Comparison of ENCODE assay signal across 8 cellular contexts in genomic region chr6:138517635-138518034, GRCh38. TPM values are rescaled to one million over a fixed set of nuclear protein-coding genes. Genes with fewer than 3 reads are reported as not detected.
A peak's percentile ranks its signal among the peaks of the same experiment; 100 is the strongest.
DNase-seq lines count a peak whose midpoint lies in the region; ATAC-seq and TF ChIP-seq lines count a peak whose summit lies in the region.

No MANE protein-coding gene starts in this region.

- H3K27ac Mint-ChIP-seq in mesothelial cell of epicardium, result no peak overlapping the region

- no peaks in the 10 kb centered on the region for H3K9me3 ChIP-seq in testis

- 98 to 100% methylated on average over 2 to 3 of the region's 3 CpGs for WGBS in testis, 2 donors

- peaks cover 11% of the 10 kb centered on the region for H3K4me1 Mint-ChIP-seq in mesothelial cell of epicardium

- intact Hi-C loops in testis (cut with DNase I; ENCODE audit: low total_unique reads), result no loop called here

- H3K27me3 Mint-ChIP-seq in mesothelial cell of epicardium (ENCODE audit: low read depth), result no peaks in the 10 kb centered on the region

- peaks cover 7% of the 10 kb centered on the region for H3K9me3 Mint-ChIP-seq in mesothelial cell of epicardium

- no peak overlapping the region for H3K27ac ChIP-seq in testis

- H3K4me1 ChIP-seq in testis, result no peaks in the 10 kb centered on the region

- peaks cover 37% of the 10 kb centered on the region for H3K36me3 Mint-ChIP-seq in mesothelial cell of epicardium

- TF ChIP-seq CTCF in WI38 (IDR thresholded peaks at IDR 0.05; ENCODE audit: low read depth, low read length), result peak; percentile 60
- peak; percentile 26 for TF ChIP-seq CTCF in mesothelial cell of epicardium (IDR thresholded peaks at IDR 0.05; ENCODE audit: unreplicated experiment)
- peak; percentile 42 to 56 (median 42) for TF ChIP-seq CTCF in testis (IDR thresholded peaks at IDR 0.05)

- no peaks in the 10 kb centered on the region for H3K27me3 ChIP-seq in testis

- ATAC-seq in GM21619 (IDR thresholded peaks at IDR 0.05; ENCODE audit: unreplicated experiment), result peak; percentile 87

- TF ChIP-seq POLR2A in testis (IDR thresholded peaks at IDR 0.05), result no peak

- H3K36me3 ChIP-seq in testis (ENCODE audit: low read depth, missing control alignments), result no peaks in the 10 kb centered on the region

- DNase-seq in ELR (ENCODE audit: low read depth) (peak; percentile 77), HuH-7.5 (ENCODE audit: low spot score) (peak; percentile 25), cerebellar cortex (ENCODE audit: low spot score) (peak; percentile 63), mesothelial cell of epicardium (ENCODE audit: low spot score in 2 of 2, unreplicated experiment in 2 of 2) (no peak), testis (peak; percentile 74), DMS153 treated with DMSO at 0.1 percent for 48 hours (lab: John Stamatoyannopoulos, UW; ENCODE audit: unreplicated experiment) (no peak)

- H3K4me3 ChIP-seq in WI38 (ENCODE audit: low read depth, low read length), result no peak overlapping the region
- H3K4me3 ChIP-seq in testis, result no peak overlapping the region

- H3K4me3 Mint-ChIP-seq in mesothelial cell of epicardium, result no peak overlapping the region

RNA-seq across cellular contexts. Expression of gene NHSL1, which starts 18.3 kb away (rescaled TPM):
- total RNA-seq in mesothelial cell of epicardium, result 66.1 to 73.6 TPM (median 68.0 TPM) in 3 replicates
- total RNA-seq in testis, result 1 to 10 TPM; 2.5 to 2.6 TPM
- polyA plus RNA-seq in testis (ENCODE audit: insufficient read depth, low read depth, low replicate concordance), result 2.7 TPM

Comparison
In these comparisons a context has a peak if more than half of its experiments do, and no peak if none do; other contexts are left out.
1. DNase-seq: peak in ELR (single experiment), HuH-7.5 (single experiment), cerebellar cortex (single experiment) and testis (single experiment); none in mesothelial cell of epicardium (0 of 2) and DMS153 treated with DMSO at 0.1 percent for 48 hours (single experiment).
2. RNA of gene NHSL1, which starts 18.3 kb away (total RNA-seq): 66.1 to 73.6 TPM in mesothelial cell of epicardium; 2.5 to 2.6 TPM in testis; every median in the first group is over 10 times any median in the second.
3. Peak in every context shown above with its lines, with median percentiles within 50 percentile points of each other: CTCF ChIP-seq.